Comparison of ENCODE assay signal across 8 cellular contexts in the genomic region with DNA sequence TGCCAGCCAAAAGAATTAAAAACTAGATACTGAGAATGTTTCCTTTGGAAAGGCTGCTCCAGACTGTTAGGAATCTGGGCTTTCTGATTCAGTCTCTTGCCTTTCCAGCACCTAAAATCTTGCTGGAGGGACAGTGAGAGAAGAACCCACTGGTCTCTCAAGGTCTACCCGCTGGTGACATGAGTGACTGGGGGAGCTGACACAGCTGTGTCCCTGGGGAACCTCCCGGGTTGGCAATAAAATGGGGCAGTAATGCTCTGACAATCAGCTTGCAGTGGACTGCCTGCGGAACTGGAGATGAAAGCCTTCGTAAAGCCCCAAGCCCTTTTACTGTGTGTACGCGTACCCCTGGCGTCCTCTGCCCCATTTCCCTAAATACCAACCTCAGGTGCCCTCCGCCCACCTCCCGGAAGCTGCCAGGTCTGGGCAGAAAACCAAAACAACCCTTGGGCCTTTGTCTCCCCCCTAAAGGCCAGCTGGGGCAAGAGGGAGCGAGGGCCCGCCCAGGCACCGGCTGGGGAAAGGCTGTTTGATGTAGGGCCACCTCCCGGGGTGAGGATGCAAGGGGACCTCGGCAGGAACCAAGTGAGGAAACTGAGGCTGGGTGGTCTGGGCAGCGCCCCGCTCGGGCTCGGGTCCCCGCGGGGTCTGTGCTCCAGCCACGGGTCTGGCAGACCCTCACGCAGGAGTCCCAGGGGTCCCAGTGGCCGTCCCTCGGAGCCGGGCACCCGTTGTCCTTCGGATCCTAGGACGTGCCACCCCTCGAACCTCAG. TPM values are rescaled to one million over a fixed set of nuclear protein-coding genes. Genes with fewer than 3 reads are reported as not detected.
DNase-seq lines count a peak whose midpoint lies in the region; ATAC-seq, FAIRE-seq and TF ChIP-seq lines count a peak whose summit lies in the region.

No MANE protein-coding gene starts in this region.

- peak; percentile 9 for DNase-seq in DMS79 treated with DMSO at 0.1 percent for 48 hours (lab: John Stamatoyannopoulos, UW)
- DNase-seq in DMS79 (lab: John Stamatoyannopoulos, UW), result no peak
- peak; percentile 55 for DNase-seq in RPMI8226
- peak; percentile 7 for DNase-seq in bronchial epithelial cell (ENCODE audit: low read depth)
- no peak for DNase-seq in mesenchymal stem cell
- no peak for DNase-seq in thoracic aorta (ENCODE audit: low spot score)

- H2AK5ac ChIP-seq in mesenchymal stem cell (ENCODE audit: low read length, severe bottlenecking), result no peak overlapping the region

- H3K9ac ChIP-seq in mesenchymal stem cell (ENCODE audit: low read length), result peak overlapping the region; percentile 97

- H2BK120ac ChIP-seq in mesenchymal stem cell (ENCODE audit: low read depth, low read length), result peak overlapping the region; percentile 98

- peak overlapping the region; percentile 92 for H4K91ac ChIP-seq in mesenchymal stem cell (ENCODE audit: low read length)

- H3K9me3 ChIP-seq in mesenchymal stem cell (ENCODE audit: control insufficient read depth, low read length) (no peaks in the 10 kb centered on the region), thoracic aorta (no peaks in the 10 kb centered on the region)

- H3K36me3 ChIP-seq in bronchial epithelial cell (ENCODE audit: control insufficient read depth, insufficient read depth, low read length), result peaks cover 20% of the 10 kb centered on the region
- peaks cover 18 to 31% of the 10 kb centered on the region in 2 experiments for H3K36me3 ChIP-seq in mesenchymal stem cell (ENCODE audit: control insufficient read depth in 1 of 2, insufficient read depth in 2 of 2, low read depth in 1 of 2, low read length in 2 of 2)
- H3K36me3 ChIP-seq in thoracic aorta, result no peaks in the 10 kb centered on the region

- peaks cover 29% of the 10 kb centered on the region for H3K4me1 ChIP-seq in mesenchymal stem cell (ENCODE audit: control insufficient read depth, insufficient read depth, low read depth, low read length)
- peaks cover 7 to 24% of the 10 kb centered on the region in 2 donors for H3K4me1 ChIP-seq in thoracic aorta (ENCODE audit: control insufficient read depth in 1 of 2, low read depth in 2 of 2)

- peak overlapping the region; percentile 81 for H3K4me2 ChIP-seq in mesenchymal stem cell (ENCODE audit: low read length, poor library complexity, severe bottlenecking)

- H3K27me3 ChIP-seq in bronchial epithelial cell (ENCODE audit: control insufficient read depth, insufficient read depth, low read length), result no peaks in the 10 kb centered on the region
- H3K27me3 ChIP-seq in mesenchymal stem cell (ENCODE audit: control insufficient read depth in 1 of 2, insufficient read depth in 1 of 2, low read length in 2 of 2), result no peaks in the 10 kb centered on the region
- no peaks in the 10 kb centered on the region for H3K27me3 ChIP-seq in thoracic aorta (replicated peaks; ENCODE audit: insufficient read depth)

- H4K8ac ChIP-seq in mesenchymal stem cell (ENCODE audit: low read length), result peak overlapping the region; percentile 89

- H3K27ac ChIP-seq in mesenchymal stem cell (ENCODE audit: low read length, poor library complexity, severe bottlenecking) (no peak overlapping the region), thoracic aorta (peak overlapping the region; percentile 78 to 82)

- H3K23ac ChIP-seq in mesenchymal stem cell (ENCODE audit: low read length in 2 of 2), result peak overlapping the region; percentile 24 to 77

- WGBS in mesenchymal stem cell, result 5% methylated on average over 29 of the region's 29 CpGs

- H2BK5ac ChIP-seq in mesenchymal stem cell (ENCODE audit: low read depth, low read length, poor library complexity, severe bottlenecking), result peak overlapping the region; percentile 15

- peak overlapping the region; percentile 3 for H2AFZ ChIP-seq in mesenchymal stem cell (ENCODE audit: low read depth, low read length)

- peak overlapping the region; percentile 41 to 97 for H3K4ac ChIP-seq in mesenchymal stem cell (ENCODE audit: low read depth in 1 of 2, low read length in 2 of 2)

- peak overlapping the region in 1 of 2 experiments; percentile 57 for H3K14ac ChIP-seq in mesenchymal stem cell (ENCODE audit: low read length in 2 of 2)

- H2BK15ac ChIP-seq in mesenchymal stem cell (ENCODE audit: low read depth, poor library complexity, severe bottlenecking), result peak overlapping the region; percentile 93

- peak overlapping the region; percentile 81 to 95 for H3K18ac ChIP-seq in mesenchymal stem cell (ENCODE audit: low read depth in 1 of 2, low read length in 2 of 2)

- peak overlapping the region; percentile 88 for H3K4me3 ChIP-seq in bronchial epithelial cell (ENCODE audit: low read depth, low read length)
- peak overlapping the region; percentile 96 for H3K4me3 ChIP-seq in mesenchymal stem cell (ENCODE audit: insufficient read depth in 1 of 2, low read depth in 1 of 2, low read length in 2 of 2)
- H3K4me3 ChIP-seq in thoracic aorta, result peak overlapping the region; percentile 92

- TF ChIP-seq CTCF in bronchial epithelial cell (IDR thresholded peaks at IDR 0.05; ENCODE audit: insufficient read depth, low read length, severe bottlenecking) (no peak), thoracic aorta (IDR thresholded peaks at IDR 0.05) (no peak)

- ATAC-seq in thoracic aorta (ENCODE audit: insufficient number of reproducible peaks, low FRiP score, low read depth), result no peak
- no peak for ATAC-seq in GM21529 (IDR thresholded peaks at IDR 0.05; ENCODE audit: unreplicated experiment)
- no peak for ATAC-seq in HG03108 (IDR thresholded peaks at IDR 0.05; ENCODE audit: unreplicated experiment)

- H2BK12ac ChIP-seq in mesenchymal stem cell (ENCODE audit: low read length in 2 of 2), result no peak overlapping the region

- H3K79me1 ChIP-seq in mesenchymal stem cell (replicated peaks; ENCODE audit: low read length, poor library complexity, severe bottlenecking), result peaks cover 16% of the 10 kb centered on the region

- FAIRE-seq in bronchial epithelial cell (lab: Jason Lieb, UNC), result no peak

RNA-seq across cellular contexts. Expression of a gene that starts 0.7 kb away (rescaled TPM):
- total RNA-seq in bronchial epithelial cell (113 and 125 TPM in 2 replicates), thoracic aorta (10 to 100 TPM; 38.4 to 56.5 TPM)
- polyA plus RNA-seq in mesenchymal stem cell (2013, experiment 1 of 2), result 70.6 TPM
- polyA plus RNA-seq in mesenchymal stem cell (2013, experiment 2 of 2), result 69.9 TPM

Comparison
In these comparisons a context has a peak if more than half of its experiments do, and no peak if none do; other contexts are left out.
1. DNase-seq: peak in DMS79 treated with DMSO at 0.1 percent for 48 hours (single experiment), RPMI8226 (single experiment) and bronchial epithelial cell (single experiment); none in DMS79 (single experiment), mesenchymal stem cell (single experiment) and thoracic aorta (single experiment).
2. Peak in every context shown above with its lines, with median percentiles within 50 percentile points of each other: H3K4me3 ChIP-seq.